In genomic region chr4:37816006-37816405, GRCh38 we compare ENCODE assay signal across 17 cellular contexts. TPM values are rescaled to one million over a fixed set of nuclear protein-coding genes. Genes with fewer than 3 reads are reported as not detected.
DNase-seq lines count a peak whose midpoint lies in the region; ATAC-seq and FAIRE-seq lines count a peak whose summit lies in the region.
"Had no signal": no experiment of that assay in that cellular context is flagged by ENCODE, and none has a peak within 500 bp of the region (broad histone marks: within the 10 kb centered on the region; RNA-seq: fewer than 3 reads in every experiment).

No MANE protein-coding gene starts in this region.

- intact Hi-C loops in sciatic nerve (cut with DNase I): no loop called here

- no peaks in the 10 kb centered on the region for H3K9me3 Mint-ChIP-seq in activated naive CD4-positive, alpha-beta T cell treated with anti-CD3 and anti-CD28 coated beads, Interleukin-2, amount 50 U/mL, for 24 hours
- no peaks in the 10 kb centered on the region for H3K9me3 Mint-ChIP-seq in effector memory CD8-positive, alpha-beta T cell

- DNase-seq in activated naive CD4-positive, alpha-beta T cell (lab: John Stamatoyannopoulos, UW): no peak
- no peak for DNase-seq in T-helper 17 cell
- DNase-seq in effector memory CD8-positive, alpha-beta T cell: peak; percentile 8 to 10 (median 10)
- DNase-seq in cerebellum (ENCODE audit: low spot score): no peak
- no peak for DNase-seq in RCC 7860 (ENCODE audit: low spot score)
- DNase-seq in sciatic nerve (ENCODE audit: low spot score): no peak
- DNase-seq: NCI-H1105 treated with DMSO at 0.1 percent for 48 hours, NCI-H345, OCI-M1, tibial artery had no signal

- H3K9me3 ChIP-seq in T-helper 17 cell (ENCODE audit: control insufficient read depth, low read length, poor library complexity, severe bottlenecking): no peaks in the 10 kb centered on the region
- H3K9me3 ChIP-seq: gastroesophageal sphincter, tibial artery had no signal

- peak overlapping the region; percentile 43 for H3K4me3 Mint-ChIP-seq in activated naive CD4-positive, alpha-beta T cell treated with anti-CD3 and anti-CD28 coated beads, Interleukin-2, amount 50 U/mL, for 24 hours
- H3K4me3 Mint-ChIP-seq in T-helper 17 cell: peak overlapping the region; percentile 84
- H3K4me3 Mint-ChIP-seq in effector memory CD8-positive, alpha-beta T cell: peak overlapping the region; percentile 67 to 71

- no peaks in the 10 kb centered on the region for H3K27me3 Mint-ChIP-seq in activated naive CD4-positive, alpha-beta T cell treated with anti-CD3 and anti-CD28 coated beads, Interleukin-2, amount 50 U/mL, for 24 hours
- no peaks in the 10 kb centered on the region for H3K27me3 Mint-ChIP-seq in T-helper 17 cell
- H3K27me3 Mint-ChIP-seq in effector memory CD8-positive, alpha-beta T cell: no peaks in the 10 kb centered on the region
- H3K27me3 Mint-ChIP-seq: progenitor cell of endocrine pancreas had no signal

- H3K27ac Mint-ChIP-seq in activated naive CD4-positive, alpha-beta T cell treated with anti-CD3 and anti-CD28 coated beads, Interleukin-2, amount 50 U/mL, for 24 hours: peak overlapping the region; percentile 85
- H3K27ac Mint-ChIP-seq in T-helper 17 cell: peak overlapping the region; percentile 73
- H3K27ac Mint-ChIP-seq in effector memory CD8-positive, alpha-beta T cell: peak overlapping the region; percentile 57 to 90
- H3K27ac Mint-ChIP-seq: progenitor cell of endocrine pancreas had no signal

- FAIRE-seq in RCC 7860 (lab: Jason Lieb, UNC): no peak
- FAIRE-seq: bronchial epithelial cell, GM12891, HepG2 had no signal

- no peaks in the 10 kb centered on the region for H3K36me3 Mint-ChIP-seq in activated naive CD4-positive, alpha-beta T cell treated with anti-CD3 and anti-CD28 coated beads, Interleukin-2, amount 50 U/mL, for 24 hours
- no peaks in the 10 kb centered on the region for H3K36me3 Mint-ChIP-seq in T-helper 17 cell (ENCODE audit: low read depth)
- H3K36me3 Mint-ChIP-seq in effector memory CD8-positive, alpha-beta T cell (ENCODE audit: insufficient read depth): peaks cover 7% of the 10 kb centered on the region

- ATAC-seq in T-helper 17 cell (peak; percentile 82), GM19397 (IDR thresholded peaks at IDR 0.05; ENCODE audit: unreplicated experiment) (no peak), sciatic nerve (no peak)
- ATAC-seq in effector memory CD8-positive, alpha-beta T cell (replicated peaks): peak; percentile 88
- ATAC-seq: gastroesophageal sphincter, HepG2 had no signal

- peaks cover 26% of the 10 kb centered on the region for H3K4me1 Mint-ChIP-seq in activated naive CD4-positive, alpha-beta T cell treated with anti-CD3 and anti-CD28 coated beads, Interleukin-2, amount 50 U/mL, for 24 hours
- peaks cover 14% of the 10 kb centered on the region for H3K4me1 Mint-ChIP-seq in T-helper 17 cell
- peaks cover 15 to 16% of the 10 kb centered on the region in 2 donors for H3K4me1 Mint-ChIP-seq in effector memory CD8-positive, alpha-beta T cell (ENCODE audit: low read depth in 2 of 2)

RNA-seq across cellular contexts. Expression of gene PGM2, which starts 10.5 kb away (rescaled TPM):
- total RNA-seq in T-helper 17 cell: 10 to 100 TPM; 14.0 to 17.7 TPM
- total RNA-seq in cerebellum: 20.1 TPM
- 21.5 TPM for total RNA-seq in sciatic nerve

Comparison
In these comparisons a context has a peak if more than half of its experiments do, and no peak if none do; other contexts are left out.
1. DNase-seq: peak in effector memory CD8-positive, alpha-beta T cell (3 of 3); none in activated naive CD4-positive, alpha-beta T cell (0 of 4), T-helper 17 cell (0 of 3), cerebellum (single experiment), RCC 7860 (single experiment) and sciatic nerve (single experiment).
2. ATAC-seq: peak in T-helper 17 cell (single experiment) and effector memory CD8-positive, alpha-beta T cell (single experiment); none in GM19397 (single experiment) and sciatic nerve (single experiment).
3. Peak in every context shown above with its lines, with median percentiles within 50 percentile points of each other: H3K27ac Mint-ChIP-seq and H3K4me3 Mint-ChIP-seq.